ENCODE assay signal across 9 cellular contexts in the genomic region with DNA sequence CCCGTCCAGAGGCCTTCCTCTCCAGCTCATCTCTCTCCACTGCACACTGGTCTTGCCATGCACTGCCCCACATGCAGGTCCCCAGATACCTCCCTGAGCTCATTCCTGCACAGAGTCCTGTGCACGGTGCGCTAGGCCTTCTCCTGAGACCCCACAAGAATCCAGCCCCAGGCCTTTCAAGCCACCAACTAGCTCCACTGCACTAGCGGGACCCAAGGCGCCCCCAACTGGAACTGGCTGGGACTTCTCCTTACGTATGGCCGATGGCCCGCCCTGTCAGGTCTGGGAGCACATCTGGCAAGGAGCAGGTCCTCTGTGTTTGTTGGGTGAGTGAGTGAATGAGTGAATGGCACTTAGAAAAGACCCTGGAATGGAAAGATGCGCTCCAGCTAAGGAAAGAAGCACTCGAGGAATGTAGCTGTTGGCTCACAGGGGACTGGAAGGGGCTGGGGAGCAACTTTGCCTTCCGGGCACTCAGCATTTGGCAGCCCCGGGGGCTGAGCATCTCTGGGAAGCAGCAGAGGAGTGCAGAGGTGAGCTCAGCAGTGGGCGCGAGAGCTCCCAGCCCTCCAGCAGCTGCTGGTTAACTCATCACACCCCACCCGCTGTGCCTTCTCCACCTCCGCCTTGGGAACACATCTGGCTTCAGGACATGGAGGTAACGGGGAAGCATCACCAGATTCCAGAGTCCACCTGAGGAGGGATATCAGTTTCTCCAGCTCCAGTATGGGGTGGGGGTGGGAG.
A peak's percentile ranks its signal among the peaks of the same experiment; 100 is the strongest.
DNase-seq lines count a peak whose midpoint lies in the region; ATAC-seq, FAIRE-seq and TF ChIP-seq lines count a peak whose summit lies in the region.
"Had no signal": no experiment of that assay in that cellular context is flagged by ENCODE, and none has a peak within 500 bp of the region (broad histone marks: within the 10 kb centered on the region; RNA-seq: fewer than 3 reads in every experiment).

No MANE protein-coding gene starts in this region.

- H3K79me2 ChIP-seq in K562 (ENCODE audit: control insufficient read depth, insufficient read depth, low read length) = no peaks in the 10 kb centered on the region

- POLR2A ChIA-PET in HEK293 (lab: Yijun Ruan, JAX) (no interaction called here), K562 (lab: Yijun Ruan, JAX) (interaction anchor here (0.8 kb wide), 2 partner anchors 93 to 102 kb away, joined by 3 to 4 read pairs; no protein-coding TSS in a partner anchor)

- peak; percentile 22 to 50; a peak in 2 of 4 replicates for TF ChIP-seq RAD21 in K562 (CRISPR knock-in tag; conservative IDR thresholded peaks at IDR 0.05 in 1 of 2, IDR thresholded peaks at IDR 0.05 in 1 of 2)

- no peak for TF ChIP-seq EP300 in K562 (IDR thresholded peaks at IDR 0.05; ENCODE audit: low read length)

- H3K9me1 ChIP-seq in K562 (ENCODE audit: control insufficient read depth, insufficient read depth, low read length) = no peaks in the 10 kb centered on the region

- DNase-seq in COLO668 (lab: John Stamatoyannopoulos, UW; ENCODE audit: unreplicated experiment) (peak; percentile 49), K562 (ENCODE audit: extremely low read depth in 1 of 4, low spot score in 3 of 4) (peak; percentile 40 to 62 (median 49)), kidney epithelial cell (ENCODE audit: low read depth) (no peak), NCI-H446 (lab: John Stamatoyannopoulos, UW) (no peak), hypothalamus (lab: John Stamatoyannopoulos, UW) (no peak)
- no peak for DNase-seq in activated effector memory CD4-positive, alpha-beta T cell treated with anti-CD3 and anti-CD28 coated beads, Interleukin-2, amount 50 U/mL, for 16 hours
- DNase-seq in activated naive CD4-positive, alpha-beta T cell treated with anti-CD3 and anti-CD28 coated beads, Interleukin-2, amount 50 U/mL, for 16 hours = no peak
- DNase-seq: aorta had no signal

- TF ChIP-seq POLR2A in K562 (conservative IDR thresholded peaks at IDR 0.05) = no peak

- intact Hi-C loops in K562 (cut with micrococcal nuclease) = loop anchor here (1.0 kb wide), 1 partner anchor 263 kb away; no protein-coding TSS in a partner anchor

- 1% methylated on average over 15 of the region's 17 CpGs for WGBS in K562 (ENCODE audit: insufficient coverage, low coverage, missing lambda C conversion rate)

- H3K9me3 ChIP-seq in HEK293 (ENCODE audit: control insufficient read depth, insufficient read depth, low read depth, low read length) = no peaks in the 10 kb centered on the region
- H3K9me3 ChIP-seq in K562 (replicated peaks; ENCODE audit: control insufficient read depth, insufficient read depth, low read depth, low read length) = no peaks in the 10 kb centered on the region

- in situ Hi-C loops in K562 (cut with MboI) = no loop called here

- BruUV-seq in K562 (replicated peaks; lab: Mats Ljungman, UMichigan) = no TSS peak

- H3K27me3 ChIP-seq in K562 (ENCODE audit: control insufficient read depth in 2 of 2, insufficient read depth in 2 of 2, low read length in 2 of 2) (peaks cover 27 to 89% of the 10 kb centered on the region in 2 experiments; a peak in 4 of 5 replicates), kidney epithelial cell (ENCODE audit: control insufficient read depth, insufficient read depth, low read length) (no peaks in the 10 kb centered on the region)

- peak; percentile 82 for ATAC-seq in K562

- no peaks in the 10 kb centered on the region; the same call in 1 of the 2 replicates for H4K20me1 ChIP-seq in K562 (replicated peaks; ENCODE audit: control insufficient read depth, insufficient read depth, low read length)

- no peak overlapping the region for H2AFZ ChIP-seq in K562 (ENCODE audit: low read depth, low read length)

- H3K4me1 ChIP-seq in HEK293 (ENCODE audit: control insufficient read depth, insufficient read depth, low read length) (no peaks in the 10 kb centered on the region), K562 (replicated peaks in 1 of 2; ENCODE audit: control insufficient read depth in 2 of 2, insufficient read depth in 2 of 2, low read length in 2 of 2) (no peaks in the 10 kb centered on the region; a peak in 1 of 5 replicates)

- no peak overlapping the region for H3K4me3 ChIP-seq in HEK293 (ENCODE audit: low read depth, low read length)
- no peak overlapping the region for H3K4me3 ChIP-seq in K562
- H3K4me3 ChIP-seq in kidney epithelial cell (ENCODE audit: low read depth, low read length) = no peak overlapping the region

- no peak for FAIRE-seq in K562 (lab: Jason Lieb, UNC)

- H3K36me3 ChIP-seq in HEK293 (ENCODE audit: control insufficient read depth in 2 of 2, insufficient read depth in 1 of 2, low read length in 2 of 2) (peaks cover 0 to 7% of the 10 kb centered on the region in 2 experiments; a peak in 1 of 3 replicates), K562 (ENCODE audit: control insufficient read depth, insufficient read depth, low read length) (no peaks in the 10 kb centered on the region), kidney epithelial cell (ENCODE audit: control insufficient read depth, insufficient read depth, low read length) (no peaks in the 10 kb centered on the region)

- CTCF ChIA-PET in HEK293 (lab: Yijun Ruan, JAX) = interaction anchor here (0.6 to 1.7 kb wide), 15 partner anchors 10 to 616 kb away, joined by 3 to 12 read pairs (median 3); no protein-coding TSS in a partner anchor
- CTCF ChIA-PET in K562 (lab: Yijun Ruan, JAX; ENCODE audit: low intra/inter-chr PET ratio) = no interaction called here

- H3K4me2 ChIP-seq in K562 (ENCODE audit: insufficient read depth, low read length) = no peak overlapping the region

- no peak overlapping the region for H3K9ac ChIP-seq in K562 (ENCODE audit: insufficient read depth in 1 of 2, low read depth in 2 of 2, low read length in 2 of 2)

- no peak overlapping the region for H3K27ac ChIP-seq in HEK293 (ENCODE audit: extremely low read depth, low read depth, low read length)
- no peak overlapping the region for H3K27ac ChIP-seq in K562 (ENCODE audit: extremely low read depth, low read depth, low read length)

- TF ChIP-seq CTCF in HEK293 (tag by site-specific recombination; IDR thresholded peaks at IDR 0.05) = no peak
- TF ChIP-seq CTCF in K562 (IDR thresholded peaks at IDR 0.05 in 2 of 3, conservative IDR thresholded peaks at IDR 0.05 in 1 of 3; ENCODE audit: insufficient read depth in 2 of 3, low read depth in 1 of 3, low read length in 3 of 3) = peak; percentile 52 to 64 (median 64)
- TF ChIP-seq CTCF in kidney epithelial cell (IDR thresholded peaks at IDR 0.05; ENCODE audit: insufficient read depth, low read length, poor library complexity, severe bottlenecking) = peak; percentile 5

TF ChIP-seq in HEK293, 187 proteins besides CTCF, POLR2A, EP300 and RAD21:
- TF ChIP-seq ZFHX2 (tag by site-specific recombination; conservative IDR thresholded peaks at IDR 0.05) = peak; percentile 39
- TF ChIP-seq EGR2 (tag by site-specific recombination; IDR thresholded peaks at IDR 0.05; ENCODE audit: low read depth) = peak; percentile 45; the same call in 1 of the 2 replicates
- TF ChIP-seq ZIC2 (tag by site-specific recombination; IDR thresholded peaks at IDR 0.05) = peak; percentile 28; the same call in 1 of the 2 replicates
- TF ChIP-seq ZNF768 (tag by site-specific recombination; IDR thresholded peaks at IDR 0.05) = no peak
- TF ChIP-seq ZNF830 (tag by site-specific recombination; IDR thresholded peaks at IDR 0.05; ENCODE audit: low read depth) = no peak

TF ChIP-seq in K562, 482 proteins besides CTCF, POLR2A, EP300 and RAD21:
- TF ChIP-seq STAT5B (CRISPR knock-in tag; IDR thresholded peaks at IDR 0.05) (no peak), SMC3 (conservative IDR thresholded peaks at IDR 0.05; ENCODE audit: insufficient read depth, low read depth, low read length) (0 out of 2 replicates have a peak, but pooled peaks have one; percentile 17), ELF4 (CRISPR knock-in tag; IDR thresholded peaks at IDR 0.05) (no peak), CTCFL (IDR thresholded peaks at IDR 0.05; ENCODE audit: borderline replicate concordance, insufficient read depth, low read depth, low read length, poor library complexity, severe bottlenecking) (peak; percentile 61), ZNF263 (CRISPR knock-in tag; IDR thresholded peaks at IDR 0.05; ENCODE audit: borderline replicate concordance) (0 out of 2 replicates have a peak, but pooled peaks have one; percentile 40)

Comparison
In these comparisons a context has a peak if more than half of its experiments do, and no peak if none do; other contexts are left out.
1. DNase-seq: peak in COLO668 (single experiment) and K562 (4 of 4); none in kidney epithelial cell (single experiment), activated effector memory CD4-positive, alpha-beta T cell treated with anti-CD3 and anti-CD28 coated beads, Interleukin-2, amount 50 U/mL, for 16 hours (single experiment), NCI-H446 (0 of 2), hypothalamus (0 of 51) and activated naive CD4-positive, alpha-beta T cell treated with anti-CD3 and anti-CD28 coated beads, Interleukin-2, amount 50 U/mL, for 16 hours (single experiment).